Comparison of ENCODE assay signal across 16 cellular contexts in the genomic region with DNA sequence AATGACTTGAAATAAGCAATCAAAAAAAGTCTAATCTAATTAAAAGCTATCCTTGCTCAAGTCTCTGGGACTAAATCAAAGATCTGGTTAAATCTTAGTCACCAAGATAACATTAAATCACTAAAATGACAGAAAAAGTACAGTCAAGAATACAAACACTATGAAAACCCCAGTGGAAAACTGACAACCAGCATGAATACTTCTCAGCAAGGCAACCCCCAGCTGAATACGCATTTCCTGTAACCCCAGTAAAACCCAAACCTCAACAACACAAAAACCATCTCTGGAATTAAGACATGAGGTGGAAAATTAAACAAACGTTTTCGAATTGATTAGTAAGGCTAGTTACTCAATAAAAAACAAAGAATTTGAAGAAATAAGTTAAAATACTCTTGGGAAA. TPM values are rescaled to one million over a fixed set of nuclear protein-coding genes. Genes with fewer than 3 reads are reported as not detected.
A peak's percentile ranks its signal among the peaks of the same experiment; 100 is the strongest.
DNase-seq lines count a peak whose midpoint lies in the region; ATAC-seq, FAIRE-seq and TF ChIP-seq lines count a peak whose summit lies in the region.
"Had no signal": no experiment of that assay in that cellular context is flagged by ENCODE, and none has a peak within 500 bp of the region (broad histone marks: within the 10 kb centered on the region; RNA-seq: fewer than 3 reads in every experiment).

No MANE protein-coding gene starts in this region.

- no peak overlapping the region for H2AFZ ChIP-seq in Karpas-422 (ENCODE audit: low read length)

- no peaks in the 10 kb centered on the region for H3K27me3 ChIP-seq in CD4-positive, alpha-beta T cell (ENCODE audit: control insufficient read depth, insufficient read depth, low read length)
- H3K27me3 ChIP-seq in Karpas-422 (ENCODE audit: low read length) (no peaks in the 10 kb centered on the region), ovary (no peaks in the 10 kb centered on the region)
- H3K27me3 ChIP-seq: BLaER1 treated with 17β-estradiol and CSF1 and Interleukin-3, amounts not matched to agents 10 nM and 100 nM had no signal

- peak; percentile 94 for ATAC-seq in CD4-positive, alpha-beta T cell (ENCODE audit: poor library complexity)
- ATAC-seq: esophagus mucosa had no signal

- H3K4me1 ChIP-seq in Karpas-422 (ENCODE audit: low read length) (peaks cover 25% of the 10 kb centered on the region), ovary (ENCODE audit: insufficient read depth) (no peaks in the 10 kb centered on the region)

- no peaks in the 10 kb centered on the region for H3K9me3 Mint-ChIP-seq in CD4-positive, alpha-beta T cell

- intact Hi-C loops in CD4-positive, alpha-beta T cell (cut with DNase I, micrococcal nuclease), result loop anchor here in 1 of 2 experiments (1.0 to 2.0 kb wide), 2 partner anchors 13 to 24 kb away; a partner anchor contains a TSS
- intact Hi-C loops in ovary (cut with DNase I), result loop anchor here in 1 of 4 donors (10.0 kb wide), 1 partner anchor 474 kb away; no protein-coding TSS in a partner anchor

- WGBS in ovary, 3 donors, result 67 to 80% (median 71%) methylated on average over 3 of the region's 3 CpGs

- POLR2A ChIA-PET in CD4-positive, alpha-beta T cell (lab: Charles Lee), result interaction anchor here (1.2 to 6.2 kb wide), 5 partner anchors 10 to 54 kb away, joined by 3 to 79 read pairs (median 4); a partner anchor contains a TSS

- H3K4me3 Mint-ChIP-seq in CD4-positive, alpha-beta T cell, result peak overlapping the region; percentile 30

- no peaks in the 10 kb centered on the region for H3K27me3 Mint-ChIP-seq in CD4-positive, alpha-beta T cell

- CTCF ChIA-PET in CD4-positive, alpha-beta T cell (lab: Charles Lee), result interaction anchor here (0.8 to 3.3 kb wide), 5 partner anchors 9 to 426 kb away, joined by 3 to 24 read pairs (median 9); a partner anchor contains a TSS

- H3K36me3 Mint-ChIP-seq in CD4-positive, alpha-beta T cell (ENCODE audit: low read depth), result peaks cover 79% of the 10 kb centered on the region

- no peak overlapping the region for H3K4me3 ChIP-seq in Karpas-422 (ENCODE audit: low read length)
- no peak overlapping the region for H3K4me3 ChIP-seq in ovary
- H3K4me3 ChIP-seq: BLaER1 treated with 17β-estradiol and CSF1 and Interleukin-3, amounts not matched to agents 10 nM and 100 nM had no signal

- H3K4me1 Mint-ChIP-seq in CD4-positive, alpha-beta T cell (ENCODE audit: low read depth), result peaks cover 39% of the 10 kb centered on the region

- no peaks in the 10 kb centered on the region for H3K9me2 ChIP-seq in Karpas-422 (replicated peaks; ENCODE audit: insufficient read depth, low read length)

- no peak for TF ChIP-seq EP300 in ovary (IDR thresholded peaks at IDR 0.05)

- TF ChIP-seq POLR2A in ovary (IDR thresholded peaks at IDR 0.05), result no peak

- no peak overlapping the region for H3K4me2 ChIP-seq in Karpas-422 (ENCODE audit: low read depth, low read length, poor library complexity, severe bottlenecking)

- H3K9me3 ChIP-seq in CD4-positive, alpha-beta T cell (ENCODE audit: control insufficient read depth, low read length), result no peaks in the 10 kb centered on the region
- H3K9me3 ChIP-seq in Karpas-422 (ENCODE audit: low read length), result no peaks in the 10 kb centered on the region
- no peaks in the 10 kb centered on the region for H3K9me3 ChIP-seq in ovary
- H3K9me3 ChIP-seq: BLaER1 treated with 17β-estradiol and CSF1 and Interleukin-3, amounts not matched to agents 10 nM and 100 nM had no signal

- peaks cover 10% of the 10 kb centered on the region for H3K79me2 ChIP-seq in Karpas-422 (ENCODE audit: low read length)

- no peak overlapping the region for H3K9ac ChIP-seq in Karpas-422 (ENCODE audit: low read length)
- H3K9ac ChIP-seq: BLaER1 treated with 17β-estradiol and CSF1 and Interleukin-3, amounts not matched to agents 10 nM and 100 nM had no signal

- no peaks in the 10 kb centered on the region for H4K20me1 ChIP-seq in Karpas-422 (ENCODE audit: insufficient read depth, low read depth, low read length)
- H4K20me1 ChIP-seq: BLaER1 treated with 17β-estradiol and CSF1 and Interleukin-3, amounts not matched to agents 10 nM and 100 nM had no signal

- peaks cover 20% of the 10 kb centered on the region; the same call in 1 of the 2 replicates for H3K36me3 ChIP-seq in Karpas-422 (ENCODE audit: insufficient read depth, low read length)
- H3K36me3 ChIP-seq in ovary, result no peaks in the 10 kb centered on the region

- peak overlapping the region; percentile 18 for H3K27ac ChIP-seq in CD4-positive, alpha-beta T cell (ENCODE audit: low read depth, low read length)
- H3K27ac ChIP-seq in Karpas-422 (ENCODE audit: low read length), result peak overlapping the region; percentile 58
- H3K27ac ChIP-seq in ovary, result no peak overlapping the region
- H3K27ac ChIP-seq: BLaER1 treated with 17β-estradiol and CSF1 and Interleukin-3, amounts not matched to agents 10 nM and 100 nM had no signal

- no peak for TF ChIP-seq CTCF in CD4-positive, alpha-beta T cell (IDR thresholded peaks at IDR 0.05)
- no peak for TF ChIP-seq CTCF in ovary (IDR thresholded peaks at IDR 0.05)

- peak in 2 of 10 experiments; percentile 29 to 49 for DNase-seq in CD4-positive, alpha-beta T cell
- no peak for DNase-seq in Karpas-422
- DNase-seq in activated naive CD4-positive, alpha-beta T cell treated with anti-CD3 and anti-CD28 coated beads, Interleukin-2, amount 50 U/mL, for 16 hours, result peak; percentile 41
- DNase-seq in Kasumi-1 (lab: John Stamatoyannopoulos, UW), result no peak
- DNase-seq in ovary, result no peak
- no peak for DNase-seq in HPDE6-E6E7 (ENCODE audit: extremely low spot score)
- DNase-seq: activated gamma-delta T cell treated with Interleukin-2 at 50 U/mL for 16 hours, HCEC 1CT, NCI-H2029 treated with DMSO at 0.1 percent for 48 hours, NCI-H748 treated with DMSO at 0.1 percent for 48 hours, retina, RPMI8226 had no signal

- peak; percentile 62 for FAIRE-seq in islet of Langerhans (lab: Jason Lieb, UNC)
- FAIRE-seq: colon had no signal

- peak overlapping the region; percentile 87 for H3K27ac Mint-ChIP-seq in CD4-positive, alpha-beta T cell

RNA-seq across cellular contexts. Expression of a gene that starts 23.7 kb away (rescaled TPM):
- 10 to 100 TPM; 70.2 to 71.0 TPM for total RNA-seq in CD4-positive, alpha-beta T cell
- 71.0 and 92.0 TPM in 2 replicates for total RNA-seq in Karpas-422 (2014; rRNA removed; shearing (Covaris generic); ENCODE audit: low replicate concordance)
- 1 to 10 TPM in 1 of 7 donors, under 1 TPM in 6; 0.15 to 1.3 (median 0.60) TPM for total RNA-seq in ovary
- polyA plus RNA-seq in ovary, result under 1 TPM; 0.18 to 0.45 TPM

RNA-seq across cellular contexts. Expression of a gene that starts 37.4 kb away (rescaled TPM):
- 10 to 100 TPM; 51.8 to 53.5 TPM for total RNA-seq in CD4-positive, alpha-beta T cell
- 14.2 and 25.0 TPM in 2 replicates for total RNA-seq in Karpas-422 (2014; rRNA removed; shearing (Covaris generic); ENCODE audit: low replicate concordance)
- 10 to 100 TPM; 35.1 to 50.6 (median 39.5) TPM for total RNA-seq in ovary
- polyA plus RNA-seq in ovary, result 10 to 100 TPM; 29.4 to 32.5 TPM

RNA-seq across cellular contexts. Expression of a gene that starts 57.7 kb away (rescaled TPM):
- 10 to 100 TPM; 24.1 to 25.9 TPM for total RNA-seq in CD4-positive, alpha-beta T cell
- 14.1 and 21.7 TPM in 2 replicates for total RNA-seq in Karpas-422 (2014; rRNA removed; shearing (Covaris generic); ENCODE audit: low replicate concordance)
- total RNA-seq in ovary, result 10 to 100 TPM; 50.4 to 82.6 (median 62.3) TPM
- polyA plus RNA-seq in ovary, result 10 to 100 TPM; 68.3 to 69.8 TPM

Comparison
In these comparisons a context has a peak if more than half of its experiments do, and no peak if none do; other contexts are left out.
1. H3K27ac ChIP-seq: peak in CD4-positive, alpha-beta T cell (single experiment) and Karpas-422 (single experiment); none in ovary (0 of 2).
2. RNA of a gene that starts 23.7 kb away (total RNA-seq): 70.2 to 71.0 TPM in CD4-positive, alpha-beta T cell and 71.0 to 92.0 TPM in Karpas-422; 0.15 to 1.3 TPM in ovary; every median in the first group is over 10 times any median in the second.